Comparison of ENCODE assay signal across 9 cellular contexts in genomic region chrX:64977051-64977450, GRCh38. TPM values are rescaled to one million over a fixed set of nuclear protein-coding genes. Genes with fewer than 3 reads are reported as not detected.
DNase-seq lines count a peak whose midpoint lies in the region; ATAC-seq, FAIRE-seq and TF ChIP-seq lines count a peak whose summit lies in the region.
"Had no signal": no experiment of that assay in that cellular context is flagged by ENCODE, and none has a peak within 500 bp of the region (broad histone marks: within the 10 kb centered on the region; RNA-seq: fewer than 3 reads in every experiment).

No MANE protein-coding gene starts in this region.

- RAD21 ChIA-PET in GM12878 (lab: Charles Lee; ENCODE audit: unreplicated experiment) = no interaction called here

- intact Hi-C loops in HepG2 (cut with micrococcal nuclease; ENCODE audit: unreplicated experiment) (no loop called here), right lobe of liver (cut with DNase I) (no loop called here), GM12878 (cut with micrococcal nuclease; ENCODE audit: unreplicated experiment) (no loop called here)

- no peak for TF ChIP-seq POLR2A in HepG2 (IDR thresholded peaks at IDR 0.05; ENCODE audit: insufficient read depth in 1 of 2, low read depth in 2 of 2, low read length in 2 of 2)
- TF ChIP-seq POLR2A in right lobe of liver (IDR thresholded peaks at IDR 0.05) = no peak
- TF ChIP-seq POLR2A in GM12878 (IDR thresholded peaks at IDR 0.05; ENCODE audit: low read depth, low read length) = no peak

- POLR2A ChIA-PET in HepG2 (lab: Yijun Ruan, JAX) = no interaction called here
- POLR2A ChIA-PET in GM12878 (lab: Charles Lee) = no interaction called here

- DNase-seq in HepG2 (ENCODE audit: low spot score) = no peak
- no peak for DNase-seq in right lobe of liver
- no peak for DNase-seq in GM12878 (ENCODE audit: low read depth, low spot score)
- peak; percentile 3 for DNase-seq in kidney tubule cell (ENCODE audit: low spot score)
- DNase-seq in GM03348 (ENCODE audit: low spot score) = no peak
- DNase-seq in stimulated activated CD4-positive, alpha-beta T cell treated with anti-CD3 and anti-CD28 coated beads, Interleukin-15, amount 100 ng/mL, for 24 hours = no peak

- H3K79me2 ChIP-seq in HepG2 (ENCODE audit: insufficient read depth, low read length) (no peaks in the 10 kb centered on the region), GM12878 (ENCODE audit: control insufficient read depth, insufficient read depth, low read length) (no peaks in the 10 kb centered on the region)

- H3K9me3 ChIP-seq in HepG2 (ENCODE audit: low read length) (no peaks in the 10 kb centered on the region), right lobe of liver (no peaks in the 10 kb centered on the region), GM12878 (replicated peaks; ENCODE audit: control insufficient read depth, insufficient read depth, low read length) (no peaks in the 10 kb centered on the region)

- CTCF ChIA-PET in HepG2 (lab: Yijun Ruan, JAX; ENCODE audit: low intra/inter-chr PET ratio, low total read pairs) (no interaction called here), GM12878 (lab: Yijun Ruan, JAX) (no interaction called here)

- BruUV-seq in HepG2 (replicated peaks; lab: Mats Ljungman, UMichigan) (no TSS peak), GM12878 (replicated peaks; lab: Mats Ljungman, UMichigan) (no TSS peak)

- H4K20me1 ChIP-seq in HepG2 (ENCODE audit: insufficient read depth, low read length) (no peaks in the 10 kb centered on the region), GM12878 (ENCODE audit: control insufficient read depth, insufficient read depth) (no peaks in the 10 kb centered on the region)

- no peak for FAIRE-seq in HepG2 (lab: Jason Lieb, UNC)
- no peak for FAIRE-seq in GM12878 (lab: Jason Lieb, UNC)

- no peaks in the 10 kb centered on the region for H3K27me3 ChIP-seq in HepG2 (ENCODE audit: control insufficient read depth in 1 of 2, insufficient read depth in 2 of 2, low read length in 2 of 2)
- no peaks in the 10 kb centered on the region for H3K27me3 ChIP-seq in right lobe of liver
- H3K27me3 ChIP-seq in GM12878 (replicated peaks in 1 of 2; ENCODE audit: control insufficient read depth in 2 of 2, insufficient read depth in 2 of 2, low read length in 1 of 2) = no peaks in the 10 kb centered on the region

- 19% methylated on average over 2 of the region's 2 CpGs for WGBS in HepG2 (ENCODE audit: low lambda C conversion rate)
- WGBS in right lobe of liver (ENCODE audit: insufficient coverage, low coverage, low lambda C conversion rate, missing lambda C conversion rate) = 48% methylated on average over 2 of the region's 2 CpGs
- 64% methylated on average over 2 of the region's 2 CpGs for WGBS in GM12878 (ENCODE audit: insufficient coverage, insufficient replicate concordance, low lambda C conversion rate, missing lambda C conversion rate)
- WGBS in urinary bladder = 53% methylated on average over 2 of the region's 2 CpGs

- H2AFZ ChIP-seq in HepG2 (ENCODE audit: low read length) (no peak overlapping the region), GM12878 (ENCODE audit: control insufficient read depth, low read depth, low read length) (peak overlapping the region; percentile 71)

- TF ChIP-seq EP300 in HepG2 (IDR thresholded peaks at IDR 0.05; ENCODE audit: low read depth in 2 of 2, low read length in 2 of 2) (no peak), HepG2 (CRISPR knock-in tag; IDR thresholded peaks at IDR 0.05; ENCODE audit: borderline replicate concordance) (no peak), GM12878 (IDR thresholded peaks at IDR 0.05; ENCODE audit: borderline replicate concordance in 1 of 2, control insufficient read depth in 1 of 2, low read depth in 2 of 2, low read length in 2 of 2) (no peak)

- TF ChIP-seq CTCF in HepG2 (CRISPR knock-in tag; IDR thresholded peaks at IDR 0.05) (no peak), right lobe of liver (IDR thresholded peaks at IDR 0.05) (no peak), GM12878 (IDR thresholded peaks at IDR 0.05 in 2 of 3, conservative IDR thresholded peaks at IDR 0.05 in 1 of 3; ENCODE audit: control insufficient read depth in 2 of 3, extremely low read depth in 1 of 3, insufficient read depth in 1 of 3, low read depth in 3 of 3, low read length in 3 of 3) (no peak)

- TF ChIP-seq RAD21 in HepG2 (CRISPR knock-in tag; IDR thresholded peaks at IDR 0.05) (no peak), GM12878 (IDR thresholded peaks at IDR 0.05; ENCODE audit: insufficient read depth, low read depth, low read length) (no peak)

- H3K4me2 ChIP-seq in HepG2 (ENCODE audit: low read depth, low read length) = peak overlapping the region; percentile 69
- no peak overlapping the region for H3K4me2 ChIP-seq in GM12878 (ENCODE audit: control insufficient read depth, insufficient read depth)

- SMC1A ChIA-PET in GM12878 (lab: Charles Lee; ENCODE audit: uncharacterized antibody, unreplicated experiment) = no interaction called here

- H3K9ac ChIP-seq in HepG2 (ENCODE audit: insufficient read depth, low read depth, low read length) (no peak overlapping the region), GM12878 (ENCODE audit: control insufficient read depth, insufficient read depth, low read length) (no peak overlapping the region)

- in situ Hi-C loops in HepG2 (cut with HindIII; ENCODE audit: extremely low pct_ligation_motif_present, low pct_unique_long_range_greater_than_20kb) = no loop called here
- in situ Hi-C loops in GM12878 (cut with MboI) = no loop called here

- ATAC-seq in HepG2 (no peak), right lobe of liver (no peak), GM12878 (no peak), GM18909 (IDR thresholded peaks at IDR 0.05; ENCODE audit: poor library complexity, unreplicated experiment) (no peak)

- H3K4me3 ChIP-seq in HepG2 (replicated peaks in 1 of 3; ENCODE audit: insufficient read depth in 1 of 3, low read depth in 2 of 3, low read length in 3 of 3) (peak overlapping the region in 2 of 3 experiments; percentile 54 to 78; a peak in 3 of 6 replicates), right lobe of liver (no peak overlapping the region), GM12878 (no peak overlapping the region), urinary bladder (ENCODE audit: low read depth, low read length) (peak overlapping the region; percentile 62)

- H3K4me1 ChIP-seq in HepG2 (ENCODE audit: insufficient read depth, low read length) (peaks cover 11% of the 10 kb centered on the region), right lobe of liver (peaks cover 0 to 5% (median 0%) of the 10 kb centered on the region in 4 donors), GM12878 (ENCODE audit: control insufficient read depth, insufficient read depth, low read length) (no peaks in the 10 kb centered on the region), urinary bladder (ENCODE audit: insufficient read depth) (no peaks in the 10 kb centered on the region)

- H3K36me3 ChIP-seq in HepG2 (replicated peaks in 1 of 2; ENCODE audit: control insufficient read depth in 1 of 2, insufficient read depth in 2 of 2, low read length in 2 of 2) (no peaks in the 10 kb centered on the region), right lobe of liver (no peaks in the 10 kb centered on the region), GM12878 (ENCODE audit: control insufficient read depth in 2 of 2, insufficient read depth in 2 of 2, low read length in 1 of 2) (no peaks in the 10 kb centered on the region), urinary bladder (ENCODE audit: insufficient read depth) (no peaks in the 10 kb centered on the region)

- H3K27ac ChIP-seq in HepG2 (ENCODE audit: extremely low read length, insufficient read depth, low read length) (no peak overlapping the region), right lobe of liver (no peak overlapping the region), GM12878 (ENCODE audit: control insufficient read depth, insufficient read depth) (no peak overlapping the region), urinary bladder (ENCODE audit: low read depth) (no peak overlapping the region)

RNA-seq across cellular contexts. Expression of gene ZC4H2, which starts 0.8 kb away (rescaled TPM):
- total RNA-seq in HepG2 (2016; rRNA removed; fragmentation: Illumina TruSeq; extraction: Trizol) (6.1 and 9.3 TPM in 2 replicates), right lobe of liver (1 to 10 TPM; 4.1 to 9.2 (median 5.6) TPM), GM12878 (2014; rRNA removed) (0.71 and 0.85 TPM in 2 replicates), GM12878 (2014; rRNA removed; fragmentation: Illumina TruSeq; extraction: Trizol) (0.72 and 0.83 TPM in 2 replicates), GM12878 (2021) (0.64 and 1.3 TPM in 2 replicates), urinary bladder (8.0 TPM)
- 1.6 and 2.5 TPM in 2 replicates for total RNA-seq in HepG2 (2016; cell fraction: cytosol; rRNA removed; fragmentation: Illumina TruSeq; extraction: Trizol; ENCODE audit: low read depth)
- 6.7 and 8.5 TPM in 2 replicates for total RNA-seq in HepG2 (2016; cell fraction: insoluble cytoplasmic fraction; rRNA removed; fragmentation: Illumina TruSeq; extraction: Trizol)
- 3.9 and 4.1 TPM in 2 replicates for total RNA-seq in HepG2 (2016; cell fraction: membrane; rRNA removed; fragmentation: Illumina TruSeq; extraction: Trizol)
- 5.3 and 6.1 TPM in 2 replicates for total RNA-seq in HepG2 (2016; cell fraction: nucleus; rRNA removed; fragmentation: Illumina TruSeq; extraction: Trizol)
- polyA plus RNA-seq in HepG2 (2011; rRNA removed) (10.8 and 12.8 TPM in 2 replicates), GM12878 (2011; rRNA removed) (0.65 and 1.8 TPM in 2 replicates), GM12878 (2014; fragmentation: Illumina TruSeq; extraction: Trizol) (1.1 and 2.6 TPM in 2 replicates), GM12878 (2014; fragmentation: Nextera tagmentation; extraction: Ambion mirVana) (under 1 TPM; 0.27 to 0.38 TPM), GM12878 (2014; rRNA removed) (1.1 and 1.8 TPM in 2 replicates), GM12878 (2016; fragmentation: Nextera tagmentation; extraction: Ambion mirVana) (under 1 TPM; 0.46 to 0.68 TPM), urinary bladder (11.6 TPM)
- polyA plus RNA-seq in HepG2 (2011; cell fraction: cytosol; rRNA removed) = 11.4 and 13.8 TPM in 2 replicates
- 8.6 and 9.3 TPM in 2 replicates for polyA plus RNA-seq in HepG2 (2011; cell fraction: nucleus; rRNA removed)
- polyA plus RNA-seq in HepG2 (2012) = 5.8 and 9.7 TPM in 2 replicates
- 2.4 and 2.7 TPM in 2 replicates for polyA plus RNA-seq in HepG2 (2016; cell fraction: cytosol; fragmentation: Illumina TruSeq; extraction: Trizol; ENCODE audit: low read depth)
- polyA plus RNA-seq in HepG2 (2016; cell fraction: insoluble cytoplasmic fraction; fragmentation: Illumina TruSeq; extraction: Trizol; ENCODE audit: low read depth) = 10.7 and 10.8 TPM in 2 replicates
- 4.4 and 4.9 TPM in 2 replicates for polyA plus RNA-seq in HepG2 (2016; cell fraction: membrane; fragmentation: Illumina TruSeq; extraction: Trizol; ENCODE audit: low read depth)
- 12.2 and 12.6 TPM in 2 replicates for polyA plus RNA-seq in HepG2 (2016; cell fraction: nucleus; fragmentation: Illumina TruSeq; extraction: Trizol; ENCODE audit: insufficient read depth, low read depth)
- polyA minus RNA-seq in HepG2 (2011; rRNA and poly(A)+ RNA removed; ENCODE audit: low replicate concordance) = 6.6 TPM in 1 of 2 replicates, not detected in the other
- polyA minus RNA-seq in HepG2 (2011; cell fraction: cytosol; rRNA and poly(A)+ RNA removed) = 4.6 and 8.4 TPM in 2 replicates
- polyA minus RNA-seq in HepG2 (2011; cell fraction: nucleus; rRNA and poly(A)+ RNA removed) = 10.6 and 12.2 TPM in 2 replicates
- 0.27 and 0.32 TPM in 2 replicates for total RNA-seq in GM12878 (2013; cell fraction: nucleolus; rRNA removed)
- polyA plus RNA-seq in GM12878 (2011; ENCODE audit: low read depth) = 4.7 TPM
- 0.64 and 0.67 TPM in 2 replicates for polyA plus RNA-seq in GM12878 (2011; cell fraction: cytosol; rRNA removed)
- polyA plus RNA-seq in GM12878 (2011; cell fraction: nucleus; rRNA removed) = 1.2 and 1.7 TPM in 2 replicates
- polyA plus RNA-seq in GM12878 (2012) = 5.7 TPM in 2 replicates
- polyA minus RNA-seq in GM12878 (2011; rRNA and poly(A)+ RNA removed) = 0.88 and 0.95 TPM in 2 replicates
- not detected in 2 replicates for polyA minus RNA-seq in GM12878 (2011; cell fraction: cytosol; rRNA and poly(A)+ RNA removed)
- polyA minus RNA-seq in GM12878 (2011; cell fraction: nucleus; rRNA and poly(A)+ RNA removed) = 0.19 and 0.60 TPM in 2 replicates

RNA-seq across cellular contexts. Expression of gene ZC3H12B, which starts 57.6 kb away (rescaled TPM):
- total RNA-seq in HepG2 (2016; rRNA removed; fragmentation: Illumina TruSeq; extraction: Trizol) (1.5 and 2.0 TPM in 2 replicates), right lobe of liver (1 to 10 TPM in 2 of 6 experiments, under 1 TPM in 4; 0.31 to 1.9 (median 0.78) TPM), GM12878 (2014; rRNA removed) (not detected in 2 replicates), GM12878 (2014; rRNA removed; fragmentation: Illumina TruSeq; extraction: Trizol) (not detected in 2 replicates), GM12878 (2021) (not detected in 2 replicates), urinary bladder (5.0 TPM)
- 2.6 and 2.7 TPM in 2 replicates for total RNA-seq in HepG2 (2016; cell fraction: cytosol; rRNA removed; fragmentation: Illumina TruSeq; extraction: Trizol; ENCODE audit: low read depth)
- total RNA-seq in HepG2 (2016; cell fraction: insoluble cytoplasmic fraction; rRNA removed; fragmentation: Illumina TruSeq; extraction: Trizol) = 1.6 and 1.9 TPM in 2 replicates
- 2.3 and 3.1 TPM in 2 replicates for total RNA-seq in HepG2 (2016; cell fraction: membrane; rRNA removed; fragmentation: Illumina TruSeq; extraction: Trizol)
- total RNA-seq in HepG2 (2016; cell fraction: nucleus; rRNA removed; fragmentation: Illumina TruSeq; extraction: Trizol) = 2.2 and 2.4 TPM in 2 replicates
- polyA plus RNA-seq in HepG2 (2011; rRNA removed) (1.3 and 1.7 TPM in 2 replicates), GM12878 (2011; rRNA removed) (0.05 and 0.12 TPM in 2 replicates), GM12878 (2014; fragmentation: Illumina TruSeq; extraction: Trizol) (not detected in 2 replicates), GM12878 (2014; fragmentation: Nextera tagmentation; extraction: Ambion mirVana) (under 1 TPM; 0.07 to 0.13 TPM), GM12878 (2014; rRNA removed) (not detected in 2 replicates), GM12878 (2016; fragmentation: Nextera tagmentation; extraction: Ambion mirVana) (under 1 TPM; 0.20 to 0.23 TPM), urinary bladder (1.6 TPM)
- 0.62 and 0.96 TPM in 2 replicates for polyA plus RNA-seq in HepG2 (2011; cell fraction: cytosol; rRNA removed)
- polyA plus RNA-seq in HepG2 (2011; cell fraction: nucleus; rRNA removed) = 1.4 and 2.1 TPM in 2 replicates
- polyA plus RNA-seq in HepG2 (2012) = 0.93 and 1.2 TPM in 2 replicates
- polyA plus RNA-seq in HepG2 (2016; cell fraction: cytosol; fragmentation: Illumina TruSeq; extraction: Trizol; ENCODE audit: low read depth) = 0.09 and 0.19 TPM in 2 replicates
- 1.3 and 1.5 TPM in 2 replicates for polyA plus RNA-seq in HepG2 (2016; cell fraction: insoluble cytoplasmic fraction; fragmentation: Illumina TruSeq; extraction: Trizol; ENCODE audit: low read depth)
- 0.56 and 0.63 TPM in 2 replicates for polyA plus RNA-seq in HepG2 (2016; cell fraction: membrane; fragmentation: Illumina TruSeq; extraction: Trizol; ENCODE audit: low read depth)
- polyA plus RNA-seq in HepG2 (2016; cell fraction: nucleus; fragmentation: Illumina TruSeq; extraction: Trizol; ENCODE audit: insufficient read depth, low read depth) = 2.3 and 3.5 TPM in 2 replicates
- polyA minus RNA-seq in HepG2 (2011; rRNA and poly(A)+ RNA removed; ENCODE audit: low replicate concordance) = 2.0 TPM in 1 of 2 replicates, not detected in the other
- 1.1 and 1.4 TPM in 2 replicates for polyA minus RNA-seq in HepG2 (2011; cell fraction: cytosol; rRNA and poly(A)+ RNA removed)
- polyA minus RNA-seq in HepG2 (2011; cell fraction: nucleus; rRNA and poly(A)+ RNA removed) = 3.1 and 3.2 TPM in 2 replicates
- total RNA-seq in GM12878 (2013; cell fraction: nucleolus; rRNA removed) = 0.04 TPM in 1 of 2 replicates, not detected in the other
- 0.10 TPM for polyA plus RNA-seq in GM12878 (2011; ENCODE audit: low read depth)
- 0.02 and 0.04 TPM in 2 replicates for polyA plus RNA-seq in GM12878 (2011; cell fraction: cytosol; rRNA removed)
- 0.03 and 0.13 TPM in 2 replicates for polyA plus RNA-seq in GM12878 (2011; cell fraction: nucleus; rRNA removed)
- 0.16 and 0.18 TPM in 2 replicates for polyA plus RNA-seq in GM12878 (2012)
- polyA minus RNA-seq in GM12878 (2011; rRNA and poly(A)+ RNA removed) = 0.05 and 0.22 TPM in 2 replicates
- not detected in 2 replicates for polyA minus RNA-seq in GM12878 (2011; cell fraction: cytosol; rRNA and poly(A)+ RNA removed)
- not detected in 2 replicates for polyA minus RNA-seq in GM12878 (2011; cell fraction: nucleus; rRNA and poly(A)+ RNA removed)
- total RNA-seq: dermis microvascular lymphatic vessel endothelial cell had no signal

Comparison
In these comparisons a context has a peak if more than half of its experiments do, and no peak if none do; other contexts are left out.
1. H3K4me3 ChIP-seq: peak in HepG2 (2 of 3) and urinary bladder (single experiment); none in right lobe of liver (0 of 3) and GM12878 (single experiment).